In genomic region chr2:2173633-2174032, GRCh38 we compare ENCODE assay signal across 19 cellular contexts.
"Had no signal": no experiment of that assay in that cellular context is flagged by ENCODE, and none has a peak within 500 bp of the region (broad histone marks: within the 10 kb centered on the region; RNA-seq: fewer than 3 reads in every experiment).

No MANE protein-coding gene starts in this region.

- H3K36me3 ChIP-seq: SJSA1 had no signal

- H3K4me3 ChIP-seq: SJSA1, SK-N-MC had no signal

- DNase-seq: KBM-7, MV-4-11, NCI-H1092, NCI-H1105 treated with DMSO at 0.1 percent for 48 hours, NCI-H1436 treated with DMSO at 0.1 percent for 48 hours, NCI-H1694, NCI-H187 treated with DMSO at 0.1 percent for 48 hours, NCI-H2029 treated with DMSO at 0.1 percent for 48 hours, NCI-H2171, NCI-H226, NCI-H446, NCI-H510A, NCI-H524 treated with DMSO at 0.1 percent for 48 hours, Right ventricle myocardium superior, RPMI8226, SIG-M5, T-helper 1 cell had no signal

- H3K9me3 ChIP-seq: SJSA1 had no signal

- H3K27ac ChIP-seq: SJSA1, SK-N-MC had no signal

- H3K27me3 ChIP-seq: SJSA1 had no signal
